13 cellular contexts compared by ENCODE assay signal in genomic region chr7:5888021-5888420, GRCh38. TPM values are rescaled to one million over a fixed set of nuclear protein-coding genes. Genes with fewer than 3 reads are reported as not detected.
"Had no signal": no experiment of that assay in that cellular context is flagged by ENCODE, and none has a peak within 500 bp of the region (broad histone marks: within the 10 kb centered on the region; RNA-seq: fewer than 3 reads in every experiment).

No MANE protein-coding gene starts in this region.

RNA-seq across cellular contexts. Expression of gene OCM, which starts 7.4 kb away (rescaled TPM):
- total RNA-seq: colonic mucosa, dermis blood vessel endothelial cell, fibroblast of villous mesenchyme, gastrocnemius medialis, heart right ventricle, lower leg skin, mammary epithelial cell, mesenteric fat pad, osteoblast, psoas muscle, right lobe of liver, temporal lobe, upper lobe of left lung had no signal
